In the genomic region with DNA sequence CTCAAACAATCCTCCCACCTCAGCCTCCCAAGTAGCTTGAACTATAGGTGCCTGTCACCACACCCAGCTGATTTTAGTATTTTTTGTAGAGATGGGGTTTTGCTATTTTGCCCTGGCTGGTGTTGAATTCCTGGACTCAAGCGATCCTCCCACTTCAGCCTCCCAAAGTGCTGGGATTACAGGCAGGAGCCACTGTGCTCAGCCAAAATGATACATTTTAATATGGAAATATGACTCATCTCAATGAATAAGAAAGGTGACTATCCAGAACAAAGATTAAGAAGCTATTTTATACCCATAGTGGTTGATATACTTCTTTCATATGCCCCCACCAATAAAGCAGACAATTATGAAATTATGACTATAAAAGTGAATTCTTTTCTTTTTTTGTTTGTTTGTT, we compare ENCODE assay signal across 21 cellular contexts.
DNase-seq lines count a peak whose midpoint lies in the region; ATAC-seq, FAIRE-seq and TF ChIP-seq lines count a peak whose summit lies in the region.
"Had no signal": no experiment of that assay in that cellular context is flagged by ENCODE, and none has a peak within 500 bp of the region (broad histone marks: within the 10 kb centered on the region; RNA-seq: fewer than 3 reads in every experiment).

No MANE protein-coding gene starts in this region.

- no peak overlapping the region for H3K4me3 ChIP-seq in A549
- H3K4me3 ChIP-seq in RWPE2 (ENCODE audit: severe bottlenecking), result no peak overlapping the region
- H3K4me3 ChIP-seq: GM23248 had no signal

- DNase-seq in A549 (ENCODE audit: low read depth in 1 of 2, low spot score in 1 of 2) (no peak), NCI-H226 (peak; percentile 17), RWPE2 (ENCODE audit: low spot score) (no peak), foreskin keratinocyte (no peak), T-helper 17 cell (no peak), NCI-H774 (lab: John Stamatoyannopoulos, UW) (no peak), NCI-H510A (lab: John Stamatoyannopoulos, UW) (no peak)
- DNase-seq: C1 segment of cervical spinal cord; Calu3; CD4-positive, alpha-beta memory T cell; COR-L47; DMS53; DMS79 treated with DMSO at 0.1 percent for 48 hours; GF-D8; GM23248; H7; HCEC 1CT had no signal

- no peaks in the 10 kb centered on the region for H3K36me3 Mint-ChIP-seq in T-helper 17 cell (ENCODE audit: low read depth)
- H3K36me3 Mint-ChIP-seq: CD4-positive, alpha-beta memory T cell had no signal

- H3K4me1 ChIP-seq in A549 (peaks cover 17% of the 10 kb centered on the region), RWPE2 (ENCODE audit: insufficient read depth, poor library complexity, severe bottlenecking) (peaks cover 13% of the 10 kb centered on the region), foreskin keratinocyte (peaks cover 7% of the 10 kb centered on the region)

- no peak for TF ChIP-seq CTCF in A549 (IDR thresholded peaks at IDR 0.05)
- no peak for TF ChIP-seq CTCF in RWPE2 (IDR thresholded peaks at IDR 0.05; ENCODE audit: poor library complexity, severe bottlenecking)
- no peak for TF ChIP-seq CTCF in foreskin keratinocyte (conservative IDR thresholded peaks at IDR 0.05)

- FAIRE-seq in A549 (lab: Jason Lieb, UNC), result no peak
- FAIRE-seq: GM12891, GM18507, H1 had no signal

- no peaks in the 10 kb centered on the region for H3K27me3 ChIP-seq in RWPE2 (ENCODE audit: insufficient read depth, poor library complexity, severe bottlenecking)
- H3K27me3 ChIP-seq in foreskin keratinocyte, result no peaks in the 10 kb centered on the region

- ATAC-seq in A549 (no peak), RWPE2 (ENCODE audit: low read depth) (0 out of 3 replicates have a peak, but pooled peaks have one; percentile 31), foreskin keratinocyte (peak; percentile 74), T-helper 17 cell (no peak)

- no peak for TF ChIP-seq RAD21 in A549 (conservative IDR thresholded peaks at IDR 0.05 in 1 of 2, IDR thresholded peaks at IDR 0.05 in 1 of 2)

- 96% methylated on average over 1 of the region's 1 CpG for WGBS in A549 (ENCODE audit: missing lambda C conversion rate)

- POLR2A ChIA-PET in A549 (lab: Yijun Ruan, JAX), result no interaction called here

- no peak overlapping the region for H3K4me2 ChIP-seq in A549

- peaks cover 50% of the 10 kb centered on the region for H3K36me3 ChIP-seq in RWPE2 (ENCODE audit: low read depth)

- H3K9me3 ChIP-seq in A549, result no peaks in the 10 kb centered on the region
- no peaks in the 10 kb centered on the region for H3K9me3 ChIP-seq in RWPE2 (ENCODE audit: severe bottlenecking)
- H3K9me3 ChIP-seq in T-helper 17 cell (ENCODE audit: control insufficient read depth, low read length, poor library complexity, severe bottlenecking), result no peaks in the 10 kb centered on the region

- TF ChIP-seq POLR2A in A549 (IDR thresholded peaks at IDR 0.05; ENCODE audit: low read length), result no peak

- H3K4me3 Mint-ChIP-seq in T-helper 17 cell, result no peak overlapping the region
- H3K4me3 Mint-ChIP-seq: CD4-positive, alpha-beta memory T cell had no signal

- H3K27me3 Mint-ChIP-seq in T-helper 17 cell, result peaks cover 10% of the 10 kb centered on the region

- no peaks in the 10 kb centered on the region for H3K4me1 Mint-ChIP-seq in T-helper 17 cell
- H3K4me1 Mint-ChIP-seq: CD4-positive, alpha-beta memory T cell had no signal

- no peak overlapping the region for H3K27ac Mint-ChIP-seq in T-helper 17 cell
- H3K27ac Mint-ChIP-seq: CD4-positive, alpha-beta memory T cell had no signal

- CTCF ChIA-PET in A549 (lab: Yijun Ruan, JAX), result interaction anchor here (0.7 to 1.4 kb wide), 2 partner anchors 96 to 206 kb away, joined by 3 to 4 read pairs; no protein-coding TSS in a partner anchor

- peak overlapping the region in 1 of 2 experiments; percentile 56; a peak in 3 of 6 replicates for H3K27ac ChIP-seq in A549
- no peak overlapping the region for H3K27ac ChIP-seq in RWPE2 (ENCODE audit: poor library complexity, severe bottlenecking)
- H3K27ac ChIP-seq in foreskin keratinocyte, result no peak overlapping the region
- H3K27ac ChIP-seq: 22Rv1, GM23248 had no signal

- TF ChIP-seq EP300 in A549 (IDR thresholded peaks at IDR 0.05), result no peak

TF ChIP-seq in A549, 52 proteins besides CTCF, POLR2A, EP300 and RAD21:
- TF ChIP-seq HOXB13 (CRISPR knock-in tag; IDR thresholded peaks at IDR 0.05; ENCODE audit: low read depth) (no peak), FOSL2 (IDR thresholded peaks at IDR 0.05) (no peak), FOSL2 (CRISPR knock-in tag; IDR thresholded peaks at IDR 0.05) (0 out of 2 replicates have a peak, but pooled peaks have one; percentile 28)

Comparison
In these comparisons a context has a peak if more than half of its experiments do, and no peak if none do; other contexts are left out.
1. ATAC-seq: peak in RWPE2 (single experiment) and foreskin keratinocyte (single experiment); none in A549 (0 of 2) and T-helper 17 cell (single experiment).